Comparison of ENCODE assay signal across 25 cellular contexts in the genomic region with DNA sequence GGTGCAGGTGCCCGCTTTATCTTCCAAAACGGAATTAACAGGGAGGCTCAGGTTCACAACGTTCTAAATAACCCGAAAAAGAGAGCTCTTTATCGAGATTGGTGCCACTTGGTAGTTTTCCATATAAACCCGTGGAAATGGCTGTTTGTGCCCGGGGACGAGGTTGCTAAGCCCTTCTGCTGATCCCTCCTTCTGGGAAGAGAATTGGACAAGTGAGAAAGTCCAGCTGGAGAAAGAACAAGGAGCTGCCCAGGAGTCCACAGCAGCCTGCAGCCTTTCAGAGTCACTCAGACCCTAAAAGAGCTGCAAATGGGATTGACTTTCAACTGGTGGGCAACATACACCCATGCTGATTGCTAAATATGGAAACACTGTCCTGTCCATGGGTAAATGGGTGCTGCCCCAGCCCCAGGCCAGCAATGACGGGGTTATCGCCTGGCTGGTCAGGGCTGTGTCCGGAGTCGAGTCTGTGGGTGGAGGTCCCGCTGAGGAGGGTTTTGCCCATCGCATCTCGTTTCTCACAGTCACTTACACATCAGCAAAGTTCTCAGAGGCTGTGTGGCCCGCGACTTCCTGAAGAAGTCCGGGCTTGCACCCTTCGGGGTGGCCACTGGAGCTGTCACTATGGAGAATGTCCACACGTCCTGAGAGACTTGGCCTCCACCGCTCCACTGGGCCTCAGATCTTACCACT. TPM values are rescaled to one million over a fixed set of nuclear protein-coding genes. Genes with fewer than 3 reads are reported as not detected.
A peak's percentile ranks its signal among the peaks of the same experiment; 100 is the strongest.
DNase-seq lines count a peak whose midpoint lies in the region; ATAC-seq and TF ChIP-seq lines count a peak whose summit lies in the region.
"Had no signal": no experiment of that assay in that cellular context is flagged by ENCODE, and none has a peak within 500 bp of the region (broad histone marks: within the 10 kb centered on the region; RNA-seq: fewer than 3 reads in every experiment).

No MANE protein-coding gene starts in this region.

- ATAC-seq in GM23338 (no peak), lower lobe of right lung (peak; percentile 21 to 34), HG03045 (IDR thresholded peaks at IDR 0.05; ENCODE audit: unreplicated experiment) (no peak), GM21381 (IDR thresholded peaks at IDR 0.05; ENCODE audit: unreplicated experiment) (no peak)
- ATAC-seq: activated T-helper 17 cell treated with anti-CD3 and anti-CD28 coated beads, Interleukin-2, amount 50 U/mL, for 72 hours; stimulated activated memory B cell treated with anti-CD40 and anti-IgM and Interleukin-4, amounts not matched to agents 10 μg/mL and 1 μg/mL and 100 μg/mL, for 72 hours had no signal

- H2AFZ ChIP-seq in GM23338: no peak overlapping the region; the same call in 1 of the 2 replicates

- intact Hi-C loops in esophagus squamous epithelium (cut with DNase I) (no loop called here), lower lobe of right lung (cut with DNase I) (no loop called here), stomach (cut with DNase I; ENCODE audit: low total_unique reads) (no loop called here)

- no peak for TF ChIP-seq CTCF in GM23338 (conservative IDR thresholded peaks at IDR 0.05; ENCODE audit: low read depth in 2 of 2)
- no peak for TF ChIP-seq CTCF in esophagus squamous epithelium (IDR thresholded peaks at IDR 0.05)
- no peak for TF ChIP-seq CTCF in lower lobe of right lung (IDR thresholded peaks at IDR 0.05)
- TF ChIP-seq CTCF in stomach (IDR thresholded peaks at IDR 0.05): no peak

- TF ChIP-seq POLR2A in esophagus squamous epithelium (IDR thresholded peaks at IDR 0.05) (no peak), stomach (IDR thresholded peaks at IDR 0.05) (no peak)

- no peaks in the 10 kb centered on the region for H3K27me3 Mint-ChIP-seq in GM23338 (ENCODE audit: insufficient read depth, low read depth, poor library complexity)
- H3K27me3 Mint-ChIP-seq: activated CD4-positive, alpha-beta T cell treated with anti-CD3 and anti-CD28 coated beads, Interleukin-2, amount 10 ng/mL, durations not matched to agents 24 days and 14 days; activated naive CD8-positive, alpha-beta T cell; activated T-helper 17 cell treated with anti-CD3 and anti-CD28 coated beads, Interleukin-2, amount 50 U/mL, for 72 hours; progenitor cell of endocrine pancreas; stimulated activated memory B cell treated with anti-CD40 and anti-IgM and Interleukin-4, amounts not matched to agents 10 μg/mL and 1 μg/mL and 100 μg/mL, for 72 hours had no signal

- H3K4me1 ChIP-seq in GM23338 (ENCODE audit: insufficient read depth): peaks cover 50% of the 10 kb centered on the region
- H3K4me1 ChIP-seq in esophagus squamous epithelium: peaks cover 8 to 46% (median 16%) of the 10 kb centered on the region in 3 donors
- H3K4me1 ChIP-seq in lower lobe of right lung: peaks cover 12% of the 10 kb centered on the region
- H3K4me1 ChIP-seq in stomach: peaks cover 15 to 54% (median 22%) of the 10 kb centered on the region in 4 donors

- no peak overlapping the region for H3K4me3 Mint-ChIP-seq in GM23338
- H3K4me3 Mint-ChIP-seq: activated CD4-positive, alpha-beta T cell treated with anti-CD3 and anti-CD28 coated beads, Interleukin-2, amount 10 ng/mL, durations not matched to agents 24 days and 14 days; activated naive CD8-positive, alpha-beta T cell; activated T-helper 17 cell treated with anti-CD3 and anti-CD28 coated beads, Interleukin-2, amount 50 U/mL, for 72 hours; CD14-positive monocyte; mesothelial cell of epicardium; stimulated activated memory B cell treated with anti-CD40 and anti-IgM and Interleukin-4, amounts not matched to agents 10 μg/mL and 1 μg/mL and 100 μg/mL, for 72 hours had no signal

- H3K79me2 ChIP-seq in GM23338 (replicated peaks; ENCODE audit: insufficient read depth): no peaks in the 10 kb centered on the region

- H3K36me3 Mint-ChIP-seq in GM23338 (ENCODE audit: low read depth): peaks cover 3% of the 10 kb centered on the region; the same call in 2 of the 3 replicates
- H3K36me3 Mint-ChIP-seq: activated naive CD8-positive, alpha-beta T cell; stimulated activated memory B cell treated with anti-CD40 and anti-IgM and Interleukin-4, amounts not matched to agents 10 μg/mL and 1 μg/mL and 100 μg/mL, for 72 hours had no signal

- H4K20me1 ChIP-seq in GM23338 (replicated peaks; ENCODE audit: insufficient read depth): no peaks in the 10 kb centered on the region

- H3K9me2 ChIP-seq in GM23338 (ENCODE audit: insufficient read depth): no peaks in the 10 kb centered on the region

- H3K4me3 ChIP-seq in GM23338: no peak overlapping the region
- H3K4me3 ChIP-seq in esophagus squamous epithelium: no peak overlapping the region
- no peak overlapping the region for H3K4me3 ChIP-seq in lower lobe of right lung
- no peak overlapping the region for H3K4me3 ChIP-seq in stomach

- H3K36me3 ChIP-seq in GM23338 (ENCODE audit: insufficient read depth) (no peaks in the 10 kb centered on the region), esophagus squamous epithelium (peaks cover 0 to 21% (median 0%) of the 10 kb centered on the region in 3 donors), lower lobe of right lung (peaks cover 5% of the 10 kb centered on the region), stomach (peaks cover 0 to 19% (median 11%) of the 10 kb centered on the region in 4 donors)

- H3F3A ChIP-seq in GM23338 (replicated peaks; ENCODE audit: low read depth): 0 out of 2 replicates have a peak, but pooled peaks cover 5% of the 10 kb centered on the region

- H3K27ac ChIP-seq in GM23338 (ENCODE audit: low read depth): no peak overlapping the region
- H3K27ac ChIP-seq in esophagus squamous epithelium: peak overlapping the region in 3 of 4 donors; percentile 54 to 74 (median 69)
- peak overlapping the region; percentile 43 for H3K27ac ChIP-seq in lower lobe of right lung
- peak overlapping the region in 4 of 5 donors; percentile 19 to 73 (median 60) for H3K27ac ChIP-seq in stomach

- H3K9me3 ChIP-seq in esophagus squamous epithelium (no peaks in the 10 kb centered on the region), lower lobe of right lung (no peaks in the 10 kb centered on the region), stomach (no peaks in the 10 kb centered on the region)

- DNase-seq in GM23338 (ENCODE audit: low spot score) (no peak), esophagus squamous epithelium (lab: John Stamatoyannopoulos, UW) (no peak), lower lobe of right lung (no peak), stomach (no peak), AG08396 (ENCODE audit: low spot score) (no peak)
- no peak for DNase-seq in effector CD8-positive, alpha-beta T cell (lab: John Stamatoyannopoulos, UW)
- DNase-seq: activated CD4-positive, alpha-beta T cell treated with anti-CD3 and anti-CD28 coated beads, Interleukin-2, amount 10 ng/mL, durations not matched to agents 24 days and 14 days; kidney glomerular epithelial cell; MM.1S; NCI-H1436; NCI-H510A treated with DMSO at 0.1 percent for 48 hours; stimulated activated CD4-positive, alpha-beta T cell treated with anti-CD3 and anti-CD28 coated beads, Interleukin-1b, Interleukin-23, amount 100 ng/mL, for 48 hours had no signal

- no peak for TF ChIP-seq EP300 in stomach (IDR thresholded peaks at IDR 0.05)

- H3K4me1 Mint-ChIP-seq in GM23338: peaks cover 47% of the 10 kb centered on the region
- H3K4me1 Mint-ChIP-seq: activated T-helper 17 cell treated with anti-CD3 and anti-CD28 coated beads, Interleukin-2, amount 50 U/mL, for 72 hours; stimulated activated memory B cell treated with anti-CD40 and anti-IgM and Interleukin-4, amounts not matched to agents 10 μg/mL and 1 μg/mL and 100 μg/mL, for 72 hours had no signal

- no peaks in the 10 kb centered on the region for H3K27me3 ChIP-seq in GM23338 (ENCODE audit: insufficient read depth)
- no peaks in the 10 kb centered on the region for H3K27me3 ChIP-seq in esophagus squamous epithelium
- H3K27me3 ChIP-seq in lower lobe of right lung (ENCODE audit: low read depth): no peaks in the 10 kb centered on the region
- H3K27me3 ChIP-seq in stomach: no peaks in the 10 kb centered on the region

- WGBS in esophagus squamous epithelium, 2 donors: 79 to 88% methylated on average over 13 to 21 of the region's 21 CpGs
- 79 to 87% (median 83%) methylated on average over 21 of the region's 21 CpGs for WGBS in stomach, 5 donors

- H3K27ac Mint-ChIP-seq in GM23338: peak overlapping the region; percentile 20
- H3K27ac Mint-ChIP-seq: activated CD4-positive, alpha-beta T cell treated with anti-CD3 and anti-CD28 coated beads, Interleukin-2, amount 10 ng/mL, durations not matched to agents 24 days and 14 days; activated naive CD8-positive, alpha-beta T cell; activated T-helper 17 cell treated with anti-CD3 and anti-CD28 coated beads, Interleukin-2, amount 50 U/mL, for 72 hours; CD14-positive monocyte; mesothelial cell of epicardium; nephron; progenitor cell of endocrine pancreas; stimulated activated memory B cell treated with anti-CD40 and anti-IgM and Interleukin-4, amounts not matched to agents 10 μg/mL and 1 μg/mL and 100 μg/mL, for 72 hours had no signal

- no peaks in the 10 kb centered on the region for H3K9me3 Mint-ChIP-seq in GM23338
- H3K9me3 Mint-ChIP-seq: activated CD4-positive, alpha-beta T cell treated with anti-CD3 and anti-CD28 coated beads, Interleukin-2, amount 10 ng/mL, durations not matched to agents 24 days and 14 days; activated T-helper 17 cell treated with anti-CD3 and anti-CD28 coated beads, Interleukin-2, amount 50 U/mL, for 72 hours; CD14-positive monocyte; mesothelial cell of epicardium; nephron; stimulated activated memory B cell treated with anti-CD40 and anti-IgM and Interleukin-4, amounts not matched to agents 10 μg/mL and 1 μg/mL and 100 μg/mL, for 72 hours had no signal

- no peak overlapping the region for H3K4me2 ChIP-seq in GM23338

TF ChIP-seq in GM23338, 12 proteins besides CTCF, POLR2A, EP300 and RAD21 (continues in another document):
- TF ChIP-seq, protein P1, sequence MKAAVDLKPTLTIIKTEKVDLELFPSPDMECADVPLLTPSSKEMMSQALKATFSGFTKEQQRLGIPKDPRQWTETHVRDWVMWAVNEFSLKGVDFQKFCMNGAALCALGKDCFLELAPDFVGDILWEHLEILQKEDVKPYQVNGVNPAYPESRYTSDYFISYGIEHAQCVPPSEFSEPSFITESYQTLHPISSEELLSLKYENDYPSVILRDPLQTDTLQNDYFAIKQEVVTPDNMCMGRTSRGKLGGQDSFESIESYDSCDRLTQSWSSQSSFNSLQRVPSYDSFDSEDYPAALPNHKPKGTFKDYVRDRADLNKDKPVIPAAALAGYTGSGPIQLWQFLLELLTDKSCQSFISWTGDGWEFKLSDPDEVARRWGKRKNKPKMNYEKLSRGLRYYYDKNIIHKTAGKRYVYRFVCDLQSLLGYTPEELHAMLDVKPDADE (IDR thresholded peaks at IDR 0.05): no peak

RNA-seq across cellular contexts. Expression of a gene that starts 40.7 kb away (rescaled TPM):
- total RNA-seq in GM23338 (2014; rRNA removed; shearing (Covaris generic)): not detected in 2 replicates
- polyA plus RNA-seq in GM23338 (2016; fragmentation: Nextera tagmentation; extraction: Ambion mirVana): not detected in 2 replicates
- under 1 TPM in 1 of 4 donors, not detected in 3; 0.38 TPM for total RNA-seq in esophagus squamous epithelium
- 1.1 TPM for total RNA-seq in lower lobe of right lung
- total RNA-seq in stomach: under 1 TPM in 1 of 5 donors, not detected in 4; 0.55 TPM
- 1 to 10 TPM; 1.1 to 4.6 (median 3.0) TPM for polyA plus RNA-seq in stomach
- total RNA-seq: activated CD4-positive, alpha-beta T cell treated with anti-CD3 and anti-CD28 coated beads, Interleukin-2, amount 10 ng/mL, durations not matched to agents 24 days and 14 days; activated T-helper 17 cell treated with anti-CD3 and anti-CD28 coated beads, Interleukin-2, amount 50 U/mL, for 72 hours; glomerular endothelial cell; H4; mesothelial cell of epicardium; progenitor cell of endocrine pancreas; SK-MEL-5; T-helper 1 cell treated with Interleukin-12 subunit alpha and Interleukin-12 subunit beta and Interleukin-4 antibody, amounts not matched to agents 30 ng/mL and 1 ng/mL, for 36 hours had no signal
- polyA plus RNA-seq: CD14-positive monocyte had no signal

RNA-seq across cellular contexts. Expression of a gene that starts 40.8 kb away (rescaled TPM):
- 11.6 and 14.4 TPM in 2 replicates for total RNA-seq in GM23338 (2014; rRNA removed; shearing (Covaris generic))
- polyA plus RNA-seq in GM23338 (2016; fragmentation: Nextera tagmentation; extraction: Ambion mirVana) (7.8 and 8.2 TPM in 2 replicates), stomach (10 to 100 TPM; 21.5 to 42.0 (median 23.3) TPM)
- total RNA-seq in esophagus squamous epithelium (10 to 100 TPM; 10.3 to 28.5 (median 16.4) TPM), lower lobe of right lung (32.4 TPM), stomach (10 to 100 TPM; 13.8 to 43.3 (median 20.7) TPM)

Comparison
In these comparisons a context has a peak if more than half of its experiments do, and no peak if none do; other contexts are left out.
1. ATAC-seq: peak in lower lobe of right lung (2 of 2); none in GM23338 (single experiment), HG03045 (single experiment) and GM21381 (single experiment).